ENCODE assay signal across 1 cellular context in genomic region chr16:28741295-28741694, GRCh38. TPM values are rescaled to one million over a fixed set of nuclear protein-coding genes. Genes with fewer than 3 reads are reported as not detected.
"Had no signal": no experiment of that assay in that cellular context is flagged by ENCODE, and none has a peak within 500 bp of the region (broad histone marks: within the 10 kb centered on the region; RNA-seq: fewer than 3 reads in every experiment).

No MANE protein-coding gene starts in this region.

RNA-seq across cellular contexts. Expression of gene NPIPB9, which starts 10.3 kb away (rescaled TPM):
- total RNA-seq: vagina had no signal
